In the genomic region with DNA sequence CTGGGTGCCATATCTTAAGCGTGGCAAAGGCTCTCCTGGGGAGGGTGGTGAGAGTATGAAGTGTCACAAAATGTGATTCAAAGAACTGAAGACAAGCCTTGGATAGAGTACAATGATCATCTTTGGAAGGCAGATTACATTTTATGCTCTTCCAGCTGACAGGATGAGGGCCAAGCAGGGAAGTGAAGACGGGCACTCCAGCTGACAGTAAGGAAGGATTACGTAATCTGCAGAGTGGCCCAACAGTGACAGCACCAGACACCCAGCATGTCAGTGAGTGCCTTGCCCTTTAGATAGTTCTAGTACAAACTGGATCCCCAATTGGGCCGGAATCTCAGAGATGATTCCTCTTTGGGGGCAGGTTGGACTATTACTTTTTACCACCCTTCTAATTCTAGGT, we compare ENCODE assay signal across 2 cellular contexts.
TF ChIP-seq lines count a peak whose summit lies in the region.

No MANE protein-coding gene starts in this region.

TF ChIP-seq in Ishikawa, 13 proteins besides CTCF, POLR2A, EP300 and RAD21:
- no peak for TF ChIP-seq FOXM1 (IDR thresholded peaks at IDR 0.05; ENCODE audit: borderline replicate concordance, low read depth)
- TF ChIP-seq CEBPB (IDR thresholded peaks at IDR 0.05), result 0 out of 2 replicates have a peak, but pooled peaks have one; percentile 11

TF ChIP-seq in HepG2, 621 proteins besides CTCF, POLR2A, EP300 and RAD21:
- TF ChIP-seq ATF7 (IDR thresholded peaks at IDR 0.05) (0 out of 2 replicates have a peak, but pooled peaks have one; percentile 29), ATF7 (CRISPR knock-in tag; IDR thresholded peaks at IDR 0.05) (no peak), XBP1 (CRISPR knock-in tag; IDR thresholded peaks at IDR 0.05) (no peak), CEBPB (IDR thresholded peaks at IDR 0.05; ENCODE audit: borderline replicate concordance, low read depth, low read length) (peak; percentile 24; the same call in 1 of the 2 replicates)
TF ChIP-seq in HepG2: peak in this region for 2.
